Comparison of ENCODE assay signal across 21 cellular contexts in genomic region chr12:78866518-78866917, GRCh38. TPM values are rescaled to one million over a fixed set of nuclear protein-coding genes. Genes with fewer than 3 reads are reported as not detected.
DNase-seq lines count a peak whose midpoint lies in the region; ATAC-seq and TF ChIP-seq lines count a peak whose summit lies in the region.
"Had no signal": no experiment of that assay in that cellular context is flagged by ENCODE, and none has a peak within 500 bp of the region (broad histone marks: within the 10 kb centered on the region; RNA-seq: fewer than 3 reads in every experiment).

No MANE protein-coding gene starts in this region.

- no peaks in the 10 kb centered on the region for H3K4me1 Mint-ChIP-seq in activated T-helper 1 cell treated with anti-CD3 and anti-CD28 coated beads, Interleukin-12 subunit alpha, Interleukin-12 subunit beta, Interleukin-2, Interleukin-4 antibody, amounts not matched to agents 30 ng/mL and 10 ng/mL and 1 ng/mL, durations not matched to agents 14 hours and 24 hours and 36 hours (ENCODE audit: low read depth)
- H3K4me1 Mint-ChIP-seq: CD4-positive, CD25-positive, alpha-beta regulatory T cell had no signal

- no peaks in the 10 kb centered on the region for H3K36me3 ChIP-seq in KOPT-K1 (ENCODE audit: insufficient read depth, low read length)
- no peaks in the 10 kb centered on the region for H3K36me3 ChIP-seq in skeletal muscle satellite cell (ENCODE audit: insufficient read depth, low read length)
- no peaks in the 10 kb centered on the region for H3K36me3 ChIP-seq in lower lobe of right lung
- no peaks in the 10 kb centered on the region for H3K36me3 ChIP-seq in effector memory CD4-positive, alpha-beta T cell (ENCODE audit: control insufficient read depth, insufficient read depth, low read length)
- H3K36me3 ChIP-seq: MG63, tibial artery had no signal

- intact Hi-C loops in lower lobe of right lung (cut with DNase I), result no loop called here
- intact Hi-C loops in activated T-helper 1 cell treated with anti-CD3 and anti-CD28 coated beads, Interleukin-12 subunit alpha, Interleukin-12 subunit beta, Interleukin-2, Interleukin-4 antibody, amounts not matched to agents 30 ng/mL and 10 ng/mL and 1 ng/mL, durations not matched to agents 14 hours and 24 hours and 36 hours (cut with micrococcal nuclease), result no loop called here

- H3K9me3 Mint-ChIP-seq in activated T-helper 1 cell treated with anti-CD3 and anti-CD28 coated beads, Interleukin-12 subunit alpha, Interleukin-12 subunit beta, Interleukin-2, Interleukin-4 antibody, amounts not matched to agents 30 ng/mL and 10 ng/mL and 1 ng/mL, durations not matched to agents 14 hours and 24 hours and 36 hours, result no peaks in the 10 kb centered on the region
- H3K9me3 Mint-ChIP-seq: stimulated activated naive B cell treated with anti-CD40 and anti-IgM and Interleukin-4, amounts not matched to agents 10 μg/mL and 1 μg/mL and 100 μg/mL, for 72 hours had no signal

- H3K36me3 Mint-ChIP-seq in activated T-helper 1 cell treated with anti-CD3 and anti-CD28 coated beads, Interleukin-12 subunit alpha, Interleukin-12 subunit beta, Interleukin-2, Interleukin-4 antibody, amounts not matched to agents 30 ng/mL and 10 ng/mL and 1 ng/mL, durations not matched to agents 14 hours and 24 hours and 36 hours (ENCODE audit: low read depth), result no peaks in the 10 kb centered on the region
- H3K36me3 Mint-ChIP-seq: CD4-positive, CD25-positive, alpha-beta regulatory T cell; natural killer cell treated with Interleukin-12 subunit alpha and Interleukin-12 subunit beta and Interleukin-15 and Interleukin-18, amount 100 ng/mL, for 72 hours; stimulated activated naive B cell treated with anti-CD40 and anti-IgM and Interleukin-4, amounts not matched to agents 10 μg/mL and 1 μg/mL and 100 μg/mL, for 72 hours had no signal

- H3K27me3 ChIP-seq in skeletal muscle satellite cell (ENCODE audit: control insufficient read depth, insufficient read depth, low read length), result no peaks in the 10 kb centered on the region
- H3K27me3 ChIP-seq in lower lobe of right lung (ENCODE audit: low read depth), result peaks cover 30% of the 10 kb centered on the region
- H3K27me3 ChIP-seq in effector memory CD4-positive, alpha-beta T cell (replicated peaks; ENCODE audit: control insufficient read depth, insufficient read depth, low read length, poor library complexity, severe bottlenecking), result no peaks in the 10 kb centered on the region
- H3K27me3 ChIP-seq: MG63 had no signal

- H3K4me2 ChIP-seq in skeletal muscle satellite cell (ENCODE audit: low read length), result peak overlapping the region; percentile 85

- TF ChIP-seq CTCF in fibroblast of pulmonary artery (IDR thresholded peaks at IDR 0.05; ENCODE audit: low read length, missing control alignments) (no peak), lower lobe of right lung (IDR thresholded peaks at IDR 0.05) (no peak)

- H3K4me1 ChIP-seq in skeletal muscle satellite cell (ENCODE audit: control insufficient read depth, insufficient read depth, low read length) (peaks cover 5% of the 10 kb centered on the region), lower lobe of right lung (peaks cover 18% of the 10 kb centered on the region)
- H3K4me1 ChIP-seq in effector memory CD4-positive, alpha-beta T cell (ENCODE audit: control insufficient read depth, insufficient read depth, low read length, poor library complexity, severe bottlenecking), result no peaks in the 10 kb centered on the region

- no peak overlapping the region for H3K4me3 Mint-ChIP-seq in activated T-helper 1 cell treated with anti-CD3 and anti-CD28 coated beads, Interleukin-12 subunit alpha, Interleukin-12 subunit beta, Interleukin-2, Interleukin-4 antibody, amounts not matched to agents 30 ng/mL and 10 ng/mL and 1 ng/mL, durations not matched to agents 14 hours and 24 hours and 36 hours
- H3K4me3 Mint-ChIP-seq: CD4-positive, CD25-positive, alpha-beta regulatory T cell; natural killer cell treated with Interleukin-12 subunit alpha and Interleukin-12 subunit beta and Interleukin-15 and Interleukin-18, amount 100 ng/mL, for 72 hours; stimulated activated naive B cell treated with anti-CD40 and anti-IgM and Interleukin-4, amounts not matched to agents 10 μg/mL and 1 μg/mL and 100 μg/mL, for 72 hours had no signal

- no peak overlapping the region for H3K27ac Mint-ChIP-seq in activated T-helper 1 cell treated with anti-CD3 and anti-CD28 coated beads, Interleukin-12 subunit alpha, Interleukin-12 subunit beta, Interleukin-2, Interleukin-4 antibody, amounts not matched to agents 30 ng/mL and 10 ng/mL and 1 ng/mL, durations not matched to agents 14 hours and 24 hours and 36 hours
- H3K27ac Mint-ChIP-seq: CD4-positive, CD25-positive, alpha-beta regulatory T cell; natural killer cell treated with Interleukin-12 subunit alpha and Interleukin-12 subunit beta and Interleukin-15 and Interleukin-18, amount 100 ng/mL, for 72 hours; stimulated activated naive B cell treated with anti-CD40 and anti-IgM and Interleukin-4, amounts not matched to agents 10 μg/mL and 1 μg/mL and 100 μg/mL, for 72 hours had no signal

- no peak overlapping the region for H3K9ac ChIP-seq in skeletal muscle satellite cell (ENCODE audit: low read depth, low read length)
- H3K9ac ChIP-seq: GM23248 had no signal

- H3K27ac ChIP-seq in KOPT-K1 (ENCODE audit: low read depth, low read length, poor library complexity, severe bottlenecking), result peak overlapping the region; percentile 68
- no peak overlapping the region for H3K27ac ChIP-seq in lower lobe of right lung
- H3K27ac ChIP-seq in effector memory CD4-positive, alpha-beta T cell (ENCODE audit: insufficient read depth, low read length, poor library complexity, severe bottlenecking), result no peak overlapping the region
- H3K27ac ChIP-seq: GM23248, tibial artery had no signal

- no peak for ATAC-seq in lower lobe of right lung
- ATAC-seq: natural killer cell treated with Interleukin-12 subunit alpha and Interleukin-12 subunit beta and Interleukin-15 and Interleukin-18, amount 100 ng/mL, for 72 hours; stimulated activated naive B cell treated with anti-CD40 and anti-IgM and Interleukin-4, amounts not matched to agents 10 μg/mL and 1 μg/mL and 100 μg/mL, for 72 hours had no signal

- H3K9me3 ChIP-seq in KOPT-K1 (ENCODE audit: insufficient read depth, low read length, poor library complexity, severe bottlenecking) (no peaks in the 10 kb centered on the region), skeletal muscle satellite cell (replicated peaks; ENCODE audit: low read length) (no peaks in the 10 kb centered on the region), lower lobe of right lung (no peaks in the 10 kb centered on the region)
- no peaks in the 10 kb centered on the region for H3K9me3 ChIP-seq in effector memory CD4-positive, alpha-beta T cell (ENCODE audit: control insufficient read depth, low read length)
- H3K9me3 ChIP-seq: MG63, tibial artery had no signal

- DNase-seq in NCI-H2107 treated with DMSO at 0.1 percent for 48 hours (lab: John Stamatoyannopoulos, UW; ENCODE audit: unreplicated experiment) (peak; percentile 46), NCI-H2107 (lab: John Stamatoyannopoulos, UW) (no peak), fibroblast of pulmonary artery (ENCODE audit: low read depth) (peak; percentile 4), lower lobe of right lung (no peak)
- no peak for DNase-seq in effector memory CD4-positive, alpha-beta T cell
- DNase-seq in activated T-helper 1 cell treated with anti-CD3 and anti-CD28 coated beads, Interleukin-12 subunit alpha, Interleukin-12 subunit beta, Interleukin-2, Interleukin-4 antibody, amounts not matched to agents 30 ng/mL and 10 ng/mL and 1 ng/mL, durations not matched to agents 14 hours and 24 hours and 36 hours (ENCODE audit: low spot score), result no peak
- DNase-seq: activated CD4-positive, alpha-beta T cell treated with anti-CD3 and anti-CD28 coated beads, Interleukin-2, amount 50 U/mL, for 4 hours; activated naive CD4-positive, alpha-beta T cell treated with Interleukin-2 at 50 U/mL for 16 hours; activated T-cell treated with anti-CD3 and anti-CD28 coated beads for 4 hours; aorta; CD4-positive, CD25-positive, alpha-beta regulatory T cell; GM23248; kidney; mesendoderm; MG63; NCI-H1930; stimulated activated naive B cell treated with anti-CD40 and anti-IgM and Interleukin-4, amounts not matched to agents 10 μg/mL and 1 μg/mL and 100 μg/mL, for 72 hours; tibial artery had no signal

- peaks cover 21% of the 10 kb centered on the region for H3K27me3 Mint-ChIP-seq in activated T-helper 1 cell treated with anti-CD3 and anti-CD28 coated beads, Interleukin-12 subunit alpha, Interleukin-12 subunit beta, Interleukin-2, Interleukin-4 antibody, amounts not matched to agents 30 ng/mL and 10 ng/mL and 1 ng/mL, durations not matched to agents 14 hours and 24 hours and 36 hours (ENCODE audit: insufficient read depth)

- H3K4me3 ChIP-seq in fibroblast of pulmonary artery (replicated peaks; ENCODE audit: low read depth, low read length) (no peak overlapping the region), skeletal muscle satellite cell (ENCODE audit: low read length) (no peak overlapping the region), lower lobe of right lung (no peak overlapping the region)
- H3K4me3 ChIP-seq in effector memory CD4-positive, alpha-beta T cell (ENCODE audit: insufficient read depth, low read depth, low read length, poor library complexity, severe bottlenecking), result no peak overlapping the region
- H3K4me3 ChIP-seq: GM23248, MG63, tibial artery had no signal

RNA-seq across cellular contexts. Expression of gene SYT1, which starts 1.9 kb away (rescaled TPM):
- total RNA-seq in skeletal muscle satellite cell (2012; rRNA removed), result 0.76 and 4.4 TPM in 2 replicates
- 0.95 TPM for total RNA-seq in lower lobe of right lung
- total RNA-seq in activated T-helper 1 cell treated with anti-CD3 and anti-CD28 coated beads, Interleukin-12 subunit alpha, Interleukin-12 subunit beta, Interleukin-2, Interleukin-4 antibody, amounts not matched to agents 30 ng/mL and 10 ng/mL and 1 ng/mL, durations not matched to agents 14 hours and 24 hours and 36 hours, result not detected in 2 replicates
- total RNA-seq: CD4-positive, CD25-positive, alpha-beta regulatory T cell; natural killer cell treated with Interleukin-12 subunit alpha and Interleukin-12 subunit beta and Interleukin-15 and Interleukin-18, amount 100 ng/mL, for 72 hours had no signal

Comparison
In these comparisons a context has a peak if more than half of its experiments do, and no peak if none do; other contexts are left out.
1. DNase-seq: peak in NCI-H2107 treated with DMSO at 0.1 percent for 48 hours (single experiment) and fibroblast of pulmonary artery (single experiment); none in NCI-H2107 (single experiment), lower lobe of right lung (single experiment), effector memory CD4-positive, alpha-beta T cell (0 of 3) and activated T-helper 1 cell treated with anti-CD3 and anti-CD28 coated beads, Interleukin-12 subunit alpha, Interleukin-12 subunit beta, Interleukin-2, Interleukin-4 antibody, amounts not matched to agents 30 ng/mL and 10 ng/mL and 1 ng/mL, durations not matched to agents 14 hours and 24 hours and 36 hours (single experiment).